In genomic region chr1:74578101-74578500, GRCh38 we compare ENCODE assay signal across 38 cellular contexts.
"Had no signal": no experiment of that assay in that cellular context is flagged by ENCODE, and none has a peak within 500 bp of the region (broad histone marks: within the 10 kb centered on the region; RNA-seq: fewer than 3 reads in every experiment).

No MANE protein-coding gene starts in this region.

- H3K27ac ChIP-seq: adrenal gland, ascending aorta, body of pancreas, brain microvascular endothelial cell, breast epithelium, cardiac muscle cell had no signal

- H3K4me3 ChIP-seq: adrenal gland, ascending aorta, body of pancreas, breast epithelium, cardiac muscle cell had no signal

- H3K36me3 ChIP-seq: adrenal gland, ascending aorta, brain microvascular endothelial cell, breast epithelium, cardiac muscle cell had no signal

- H3K9me3 ChIP-seq: adrenal gland, ascending aorta, body of pancreas, breast epithelium had no signal

- H3K27me3 ChIP-seq: adrenal gland, ascending aorta, body of pancreas, brain microvascular endothelial cell, breast epithelium, cardiac muscle cell had no signal

- DNase-seq: activated effector memory CD4-positive, alpha-beta T cell treated with anti-CD3 and anti-CD28 coated beads, Interleukin-2, amount 50 U/mL, for 16 hours; activated effector memory CD4-positive, alpha-beta T cell treated with Interleukin-2 at 50 U/mL for 16 hours; activated gamma-delta T cell; activated gamma-delta T cell treated with Interleukin-2 at 50 U/mL for 16 hours; activated naive CD4-positive, alpha-beta T cell; activated naive CD4-positive, alpha-beta T cell treated with anti-CD3 and anti-CD28 coated beads for 36 hours; activated naive CD4-positive, alpha-beta T cell treated with anti-CD3 and anti-CD28 coated beads, Interleukin-2, amount 10 ng/mL, durations not matched to agents 7 days and 5 days; activated naive CD4-positive, alpha-beta T cell treated with anti-CD3 and anti-CD28 coated beads, Interleukin-2, amount 50 U/mL, for 16 hours; activated naive CD4-positive, alpha-beta T cell treated with Interleukin-2 at 50 U/mL for 16 hours; activated naive CD8-positive, alpha-beta T cell treated with anti-CD3 and anti-CD28 coated beads, Interleukin-2, amount 10 ng/mL, durations not matched to agents 7 days and 5 days; activated naive CD8-positive, alpha-beta T cell treated with anti-CD3 and anti-CD28 coated beads, Interleukin-2, amount 50 U/mL, for 24 hours; activated T-cell treated with anti-CD3 and anti-CD28 coated beads, Interleukin-2, amount 50 U/mL, for 1 hour; activated T-cell treated with anti-CD3 and anti-CD28 coated beads, Interleukin-2, amount 50 U/mL, for 24 hours; activated T-cell treated with anti-CD3 and anti-CD28 coated beads, Interleukin-2, amount 50 U/mL, for 4 hours; activated T-cell treated with anti-CD3 and anti-CD28 coated beads, Interleukin-2, amount 50 U/mL, for 48 hours; activated T-cell treated with anti-CD3 and anti-CD28 coated beads, Interleukin-2, amount 50 U/mL, for 72 hours; adrenal gland; amniotic stem cell; amygdala; anterior cingulate cortex; aorta; body of pancreas; brain microvascular endothelial cell; caudate nucleus; central memory CD4-positive, alpha-beta T cell; cerebellar nuclear complex had no signal

- H3K36me3 Mint-ChIP-seq: activated naive CD4-positive, alpha-beta T cell treated with anti-CD3 and anti-CD28 coated beads, Interleukin-2, amount 10 ng/mL, durations not matched to agents 7 days and 5 days; activated naive CD4-positive, alpha-beta T cell treated with anti-CD3 and anti-CD28 coated beads, Interleukin-2, amount 50 U/mL, for 24 hours; activated naive CD4-positive, alpha-beta T cell treated with anti-CD3 and anti-CD28 coated beads, Interleukin-2, amount 50 U/mL, for 72 hours; activated naive CD8-positive, alpha-beta T cell; activated naive CD8-positive, alpha-beta T cell treated with anti-CD3 and anti-CD28 coated beads, Interleukin-2, amount 10 ng/mL, durations not matched to agents 7 days and 5 days; brain had no signal

- H3K27ac Mint-ChIP-seq: activated naive CD4-positive, alpha-beta T cell treated with anti-CD3 and anti-CD28 coated beads for 36 hours; activated naive CD4-positive, alpha-beta T cell treated with anti-CD3 and anti-CD28 coated beads, Interleukin-2, amount 10 ng/mL, durations not matched to agents 7 days and 5 days; activated naive CD4-positive, alpha-beta T cell treated with anti-CD3 and anti-CD28 coated beads, Interleukin-2, amount 50 U/mL, for 24 hours; activated naive CD4-positive, alpha-beta T cell treated with anti-CD3 and anti-CD28 coated beads, Interleukin-2, amount 50 U/mL, for 72 hours; activated naive CD8-positive, alpha-beta T cell; activated naive CD8-positive, alpha-beta T cell treated with anti-CD3 and anti-CD28 coated beads, Interleukin-2, amount 10 ng/mL, durations not matched to agents 7 days and 5 days; activated naive CD8-positive, alpha-beta T cell treated with anti-CD3 and anti-CD28 coated beads, Interleukin-2, amount 50 U/mL, for 24 hours; activated T-cell treated with anti-CD3 and anti-CD28 coated beads, Interleukin-2, amount 50 U/mL, for 24 hours; activated T-cell treated with anti-CD3 and anti-CD28 coated beads, Interleukin-2, amount 50 U/mL, for 72 hours; activated T-helper 1 cell treated with anti-CD3 and anti-CD28 coated beads, Interleukin-12 subunit alpha, Interleukin-12 subunit beta, Interleukin-2, Interleukin-4 antibody, amounts not matched to agents 30 ng/mL and 10 ng/mL and 1 ng/mL, durations not matched to agents 14 hours and 24 hours and 36 hours; activated T-helper 17 cell treated with anti-CD3 and anti-CD28 coated beads, Interleukin-2, amount 50 U/mL, for 72 hours; activated T-helper 2 cell treated with anti-CD3 and anti-CD28 coated beads, Interferon-gamma antibody, Interleukin-2, Interleukin-4, amounts not matched to agents 10 μg/mL and 5 μg/mL and 100 μg/mL, durations not matched to agents 14 hours and 24 hours and 36 hours; brain had no signal

- H3K27me3 Mint-ChIP-seq: activated naive CD4-positive, alpha-beta T cell treated with anti-CD3 and anti-CD28 coated beads, Interleukin-2, amount 10 ng/mL, durations not matched to agents 7 days and 5 days; activated naive CD8-positive, alpha-beta T cell; activated T-cell treated with anti-CD3 and anti-CD28 coated beads, Interleukin-2, amount 50 U/mL, for 24 hours; activated T-helper 17 cell treated with anti-CD3 and anti-CD28 coated beads, Interleukin-2, amount 50 U/mL, for 72 hours; brain; central memory CD8-positive, alpha-beta T cell had no signal

- H3K4me1 ChIP-seq: adrenal gland, ascending aorta, body of pancreas, breast epithelium had no signal

- H3K9me3 Mint-ChIP-seq: activated naive CD4-positive, alpha-beta T cell treated with anti-CD3 and anti-CD28 coated beads for 36 hours; activated naive CD4-positive, alpha-beta T cell treated with anti-CD3 and anti-CD28 coated beads, Interleukin-2, amount 10 ng/mL, durations not matched to agents 7 days and 5 days; activated naive CD4-positive, alpha-beta T cell treated with anti-CD3 and anti-CD28 coated beads, Interleukin-2, amount 50 U/mL, for 24 hours; activated naive CD4-positive, alpha-beta T cell treated with anti-CD3 and anti-CD28 coated beads, Interleukin-2, amount 50 U/mL, for 72 hours; activated naive CD8-positive, alpha-beta T cell treated with anti-CD3 and anti-CD28 coated beads, Interleukin-2, amount 10 ng/mL, durations not matched to agents 7 days and 5 days; activated naive CD8-positive, alpha-beta T cell treated with anti-CD3 and anti-CD28 coated beads, Interleukin-2, amount 50 U/mL, for 24 hours; activated T-cell treated with anti-CD3 and anti-CD28 coated beads, Interleukin-2, amount 50 U/mL, for 24 hours; activated T-cell treated with anti-CD3 and anti-CD28 coated beads, Interleukin-2, amount 50 U/mL, for 4 hours; activated T-cell treated with anti-CD3 and anti-CD28 coated beads, Interleukin-2, amount 50 U/mL, for 72 hours; activated T-helper 1 cell treated with anti-CD3 and anti-CD28 coated beads, Interleukin-12 subunit alpha, Interleukin-12 subunit beta, Interleukin-2, Interleukin-4 antibody, amounts not matched to agents 30 ng/mL and 10 ng/mL and 1 ng/mL, durations not matched to agents 14 hours and 24 hours and 36 hours; activated T-helper 17 cell treated with anti-CD3 and anti-CD28 coated beads, Interleukin-2, amount 50 U/mL, for 72 hours; activated T-helper 2 cell treated with anti-CD3 and anti-CD28 coated beads, Interferon-gamma antibody, Interleukin-2, Interleukin-4, amounts not matched to agents 10 μg/mL and 5 μg/mL and 100 μg/mL, durations not matched to agents 14 hours and 24 hours and 36 hours; central memory CD8-positive, alpha-beta T cell had no signal

- FAIRE-seq: bronchial epithelial cell had no signal

- ATAC-seq: activated naive CD4-positive, alpha-beta T cell treated with anti-CD3 and anti-CD28 coated beads, Interleukin-2, amount 50 U/mL, for 72 hours; activated naive CD8-positive, alpha-beta T cell treated with anti-CD3 and anti-CD28 coated beads, Interleukin-2, amount 50 U/mL, for 24 hours; activated T-cell treated with anti-CD3 and anti-CD28 coated beads, Interleukin-2, amount 50 U/mL, for 4 hours; activated T-cell treated with anti-CD3 and anti-CD28 coated beads, Interleukin-2, amount 50 U/mL, for 72 hours; activated T-helper 17 cell treated with anti-CD3 and anti-CD28 coated beads, Interleukin-2, amount 50 U/mL, for 72 hours; body of pancreas had no signal

- H3K4me3 Mint-ChIP-seq: activated naive CD4-positive, alpha-beta T cell treated with anti-CD3 and anti-CD28 coated beads for 36 hours; activated naive CD4-positive, alpha-beta T cell treated with anti-CD3 and anti-CD28 coated beads, Interleukin-2, amount 10 ng/mL, durations not matched to agents 7 days and 5 days; activated naive CD4-positive, alpha-beta T cell treated with anti-CD3 and anti-CD28 coated beads, Interleukin-2, amount 50 U/mL, for 24 hours; activated naive CD8-positive, alpha-beta T cell; activated naive CD8-positive, alpha-beta T cell treated with anti-CD3 and anti-CD28 coated beads, Interleukin-2, amount 10 ng/mL, durations not matched to agents 7 days and 5 days; activated naive CD8-positive, alpha-beta T cell treated with anti-CD3 and anti-CD28 coated beads, Interleukin-2, amount 50 U/mL, for 24 hours; activated T-cell treated with anti-CD3 and anti-CD28 coated beads, Interleukin-2, amount 50 U/mL, for 24 hours; activated T-cell treated with anti-CD3 and anti-CD28 coated beads, Interleukin-2, amount 50 U/mL, for 4 hours; activated T-cell treated with anti-CD3 and anti-CD28 coated beads, Interleukin-2, amount 50 U/mL, for 72 hours; activated T-helper 1 cell treated with anti-CD3 and anti-CD28 coated beads, Interleukin-12 subunit alpha, Interleukin-12 subunit beta, Interleukin-2, Interleukin-4 antibody, amounts not matched to agents 30 ng/mL and 10 ng/mL and 1 ng/mL, durations not matched to agents 14 hours and 24 hours and 36 hours; activated T-helper 17 cell treated with anti-CD3 and anti-CD28 coated beads, Interleukin-2, amount 50 U/mL, for 72 hours; brain; central memory CD8-positive, alpha-beta T cell had no signal

- H3K4me1 Mint-ChIP-seq: activated naive CD4-positive, alpha-beta T cell treated with anti-CD3 and anti-CD28 coated beads, Interleukin-2, amount 10 ng/mL, durations not matched to agents 7 days and 5 days; activated naive CD4-positive, alpha-beta T cell treated with anti-CD3 and anti-CD28 coated beads, Interleukin-2, amount 50 U/mL, for 24 hours; activated naive CD8-positive, alpha-beta T cell treated with anti-CD3 and anti-CD28 coated beads, Interleukin-2, amount 10 ng/mL, durations not matched to agents 7 days and 5 days; activated naive CD8-positive, alpha-beta T cell treated with anti-CD3 and anti-CD28 coated beads, Interleukin-2, amount 50 U/mL, for 24 hours; activated T-helper 17 cell treated with anti-CD3 and anti-CD28 coated beads, Interleukin-2, amount 50 U/mL, for 72 hours; brain; central memory CD8-positive, alpha-beta T cell had no signal
